8 cellular contexts compared by ENCODE assay signal in the genomic region with DNA sequence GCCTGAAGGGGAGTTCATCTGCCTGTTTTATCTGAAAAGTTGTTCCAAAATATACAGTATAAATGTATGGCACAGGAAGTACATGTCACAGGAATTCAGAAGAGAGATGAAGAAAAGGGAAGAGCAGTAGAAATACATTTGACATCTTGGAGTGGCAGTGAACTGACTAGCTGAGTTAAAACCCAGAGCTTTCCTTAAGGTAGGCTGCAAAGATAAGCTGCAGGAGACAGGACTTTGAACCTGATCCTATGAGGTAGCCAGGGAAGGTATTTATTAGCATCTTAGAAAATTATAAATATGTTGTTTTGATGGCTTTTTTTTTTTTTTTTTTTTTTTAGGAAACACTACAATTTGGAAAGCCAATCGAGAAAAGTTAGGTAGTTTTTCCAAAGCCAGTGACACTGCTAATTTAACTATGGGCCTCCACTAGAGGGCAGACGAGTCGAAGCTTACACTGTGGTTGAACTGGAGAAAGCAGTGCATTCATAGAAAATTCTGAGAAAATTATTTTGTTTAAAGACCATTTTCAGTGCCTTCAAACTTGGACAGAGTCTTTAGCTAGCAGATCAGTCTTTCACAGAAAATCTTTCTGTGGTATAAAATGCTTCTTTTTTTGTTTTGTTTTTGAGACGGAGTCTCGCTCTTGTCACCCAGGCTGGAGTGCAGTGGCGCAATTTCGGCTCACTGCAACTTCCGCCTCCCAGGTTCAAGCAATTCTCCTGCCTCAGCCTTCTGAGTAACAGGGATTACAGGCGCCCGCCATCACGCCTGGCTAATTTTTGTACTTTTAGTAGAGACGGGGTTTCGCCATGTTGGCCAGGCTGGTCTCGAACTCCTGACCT.
DNase-seq lines count a peak whose midpoint lies in the region; ATAC-seq, FAIRE-seq and TF ChIP-seq lines count a peak whose summit lies in the region.

No MANE protein-coding gene starts in this region.

- no peaks in the 10 kb centered on the region for H3K36me3 ChIP-seq in A673 (ENCODE audit: insufficient read depth, low read length, poor library complexity, severe bottlenecking)
- H3K36me3 ChIP-seq in lower lobe of right lung = no peaks in the 10 kb centered on the region

- H3K4me1 ChIP-seq in A673 (ENCODE audit: insufficient read depth, low read length, poor library complexity, severe bottlenecking) (no peaks in the 10 kb centered on the region), lower lobe of right lung (no peaks in the 10 kb centered on the region)

- POLR2A ChIA-PET in A673 (lab: Charles Lee; ENCODE audit: low non-redundant PET) = interaction anchor here (0.7 kb wide), 1 partner anchor 422 kb away, joined by 11 read pairs; no protein-coding TSS in a partner anchor

- ATAC-seq in lower lobe of right lung (peak; percentile 92 to 93), GM18909 (IDR thresholded peaks at IDR 0.05; ENCODE audit: poor library complexity, unreplicated experiment) (no peak)

- BruUV-seq in A673 (replicated peaks; lab: Mats Ljungman, UMichigan) = no TSS peak

- FAIRE-seq in GM18507 (lab: Jason Lieb, UNC) = peak; percentile 80

- intact Hi-C loops in A673 (cut with micrococcal nuclease; ENCODE audit: unreplicated experiment) (loop anchor here (1.0 to 5.0 kb wide), 3 partner anchors 124 to 285 kb away; no protein-coding TSS in a partner anchor), lower lobe of right lung (cut with DNase I) (loop anchor here (5.0 kb wide), 1 partner anchor 125 kb away; the partner anchor contains the start of gene SSH2)

- no peak overlapping the region for H3K4me3 ChIP-seq in A673 (ENCODE audit: low read depth, low read length, poor library complexity, severe bottlenecking)
- H3K4me3 ChIP-seq in lower lobe of right lung = peak overlapping the region; percentile 37

- H3K27me3 ChIP-seq in A673 (replicated peaks; ENCODE audit: insufficient read depth, low read depth, low read length, poor library complexity) = no peaks in the 10 kb centered on the region
- H3K27me3 ChIP-seq in lower lobe of right lung (ENCODE audit: low read depth) = no peaks in the 10 kb centered on the region

- TF ChIP-seq CTCF in A673 (conservative IDR thresholded peaks at IDR 0.05; ENCODE audit: low read depth, low read length) (peak; percentile 84), lower lobe of right lung (IDR thresholded peaks at IDR 0.05) (peak; percentile 82)

- CTCF ChIA-PET in A673 (lab: Charles Lee) = interaction anchor here (0.6 to 1.5 kb wide), 13 partner anchors 23 to 1099 kb away, joined by 3 to 48 read pairs (median 7); partner anchors contain the start of gene SSH2

- H3K27ac ChIP-seq in A673 (ENCODE audit: low read depth, low read length, poor library complexity, severe bottlenecking) (no peak overlapping the region), lower lobe of right lung (peak overlapping the region; percentile 57)

- H3K9me3 ChIP-seq in A673 (ENCODE audit: low read depth, low read length, poor library complexity, severe bottlenecking) (no peaks in the 10 kb centered on the region), lower lobe of right lung (no peaks in the 10 kb centered on the region)

- DNase-seq in A673 (ENCODE audit: low spot score) (peak; percentile 81), GM18507 (ENCODE audit: extremely low spot score, insufficient read length, low read depth) (peak; percentile 43), NCI-H69 (lab: John Stamatoyannopoulos, UW) (peak; percentile 72), dermis microvascular lymphatic vessel endothelial cell (ENCODE audit: low read depth in 2 of 2) (peak; percentile 59 to 68), lower lobe of right lung (peak; percentile 70)
- DNase-seq in activated CD4-positive, alpha-beta T cell treated with anti-CD3 and anti-CD28 coated beads, Interleukin-2, amount 50 U/mL, for 4 hours = peak; percentile 67
- peak; percentile 63 for DNase-seq in stimulated activated CD8-positive, alpha-beta memory T cell treated with anti-CD3 and anti-CD28 coated beads, Interleukin-12 subunit alpha, Interleukin-12 subunit beta, amount 100 ng/mL, for 1 hour (ENCODE audit: low read depth)
